24 cellular contexts compared by ENCODE assay signal in the genomic region with DNA sequence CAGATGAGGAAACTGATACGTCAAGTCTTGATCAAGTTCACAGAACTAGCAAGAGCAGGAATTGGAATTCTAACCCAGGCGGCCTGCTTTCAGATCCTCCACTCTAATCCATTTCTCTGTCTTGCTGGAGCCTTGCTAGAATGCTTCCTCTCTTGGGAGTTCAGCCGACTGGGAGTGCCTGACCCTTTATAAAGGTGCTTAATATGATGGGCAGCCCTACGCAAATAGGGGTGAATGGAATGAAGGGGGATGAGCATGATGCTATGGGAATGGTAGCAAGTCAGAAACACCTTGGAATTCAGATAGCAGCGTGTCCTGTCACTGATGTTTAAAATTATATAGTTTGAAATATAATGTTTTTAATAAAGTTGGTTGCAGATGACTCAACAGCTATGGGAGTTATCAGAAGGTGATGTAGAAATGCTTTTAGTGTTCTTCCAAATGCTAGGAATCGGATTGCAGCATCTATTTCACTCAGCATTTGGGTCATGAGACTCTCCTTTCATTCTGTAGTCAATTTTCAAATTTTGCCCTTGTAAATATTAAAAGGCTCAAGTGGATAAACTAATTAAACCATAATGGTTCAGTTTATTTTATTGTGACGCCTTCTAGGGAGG.
DNase-seq lines count a peak whose midpoint lies in the region; TF ChIP-seq lines count a peak whose summit lies in the region.
"Had no signal": no experiment of that assay in that cellular context is flagged by ENCODE, and none has a peak within 500 bp of the region (broad histone marks: within the 10 kb centered on the region; RNA-seq: fewer than 3 reads in every experiment).

No MANE protein-coding gene starts in this region.

- H3K4me3 Mint-ChIP-seq in nephron progenitor cell, result no peak overlapping the region
- H3K4me3 Mint-ChIP-seq: activated naive CD8-positive, alpha-beta T cell treated with anti-CD3 and anti-CD28 coated beads, Interleukin-2, amount 50 U/mL, for 24 hours; H9; stimulated activated effector memory CD8-positive, alpha-beta T cell treated with anti-CD3 and anti-CD28 coated beads, Interleukin-12 subunit alpha, Interleukin-12 subunit beta, amount 100 ng/mL, for 72 hours; T-helper 1 cell treated with Interleukin-12 subunit alpha and Interleukin-12 subunit beta and Interleukin-4 antibody, amounts not matched to agents 30 μg/mL and 1 μg/mL, for 36 hours had no signal

- H3K9me3 ChIP-seq in A673 (ENCODE audit: low read depth, low read length, poor library complexity, severe bottlenecking), result no peaks in the 10 kb centered on the region
- H3K9me3 ChIP-seq: BLaER1 treated with 17β-estradiol and CSF1 and Interleukin-3, amounts not matched to agents 10 nM and 100 nM; colonic mucosa; esophagus squamous epithelium had no signal

- no peak overlapping the region for H3K27ac ChIP-seq in A673 (ENCODE audit: low read depth, low read length, poor library complexity, severe bottlenecking)
- H3K27ac ChIP-seq: BLaER1 treated with 17β-estradiol and CSF1 and Interleukin-3, amounts not matched to agents 10 nM and 100 nM; colonic mucosa; esophagus squamous epithelium had no signal

- H3K4me3 ChIP-seq in choroid plexus epithelial cell (ENCODE audit: low read depth, low read length) (no peak overlapping the region), A673 (ENCODE audit: low read depth, low read length, poor library complexity, severe bottlenecking) (no peak overlapping the region)
- H3K4me3 ChIP-seq: BLaER1 treated with 17β-estradiol and CSF1 and Interleukin-3, amounts not matched to agents 10 nM and 100 nM; colonic mucosa; esophagus squamous epithelium had no signal

- H3K36me3 ChIP-seq in A673 (ENCODE audit: insufficient read depth, low read length, poor library complexity, severe bottlenecking), result no peaks in the 10 kb centered on the region
- H3K36me3 ChIP-seq: colonic mucosa, esophagus squamous epithelium had no signal

- H3K4me1 ChIP-seq in A673 (ENCODE audit: insufficient read depth, low read length, poor library complexity, severe bottlenecking), result peaks cover 7% of the 10 kb centered on the region
- H3K4me1 ChIP-seq: colonic mucosa had no signal

- H3K27ac Mint-ChIP-seq in nephron progenitor cell, result peak overlapping the region; percentile 51
- H3K27ac Mint-ChIP-seq: activated naive CD8-positive, alpha-beta T cell treated with anti-CD3 and anti-CD28 coated beads, Interleukin-2, amount 50 U/mL, for 24 hours; stimulated activated effector memory CD8-positive, alpha-beta T cell treated with anti-CD3 and anti-CD28 coated beads, Interleukin-12 subunit alpha, Interleukin-12 subunit beta, amount 100 ng/mL, for 72 hours; T-helper 1 cell treated with Interleukin-12 subunit alpha and Interleukin-12 subunit beta and Interleukin-4 antibody, amounts not matched to agents 30 μg/mL and 1 μg/mL, for 36 hours had no signal

- no peaks in the 10 kb centered on the region for H3K27me3 ChIP-seq in A673 (replicated peaks; ENCODE audit: insufficient read depth, low read depth, low read length, poor library complexity)
- H3K27me3 ChIP-seq: BLaER1 treated with 17β-estradiol and CSF1 and Interleukin-3, amounts not matched to agents 10 nM and 100 nM; colonic mucosa; esophagus squamous epithelium had no signal

- peaks cover 43% of the 10 kb centered on the region for H3K36me3 Mint-ChIP-seq in nephron progenitor cell (ENCODE audit: low read depth)
- H3K36me3 Mint-ChIP-seq: stimulated activated effector memory CD8-positive, alpha-beta T cell treated with anti-CD3 and anti-CD28 coated beads, Interleukin-12 subunit alpha, Interleukin-12 subunit beta, amount 100 ng/mL, for 72 hours had no signal

- H3K27me3 Mint-ChIP-seq in nephron progenitor cell (ENCODE audit: low read depth, poor library complexity), result no peaks in the 10 kb centered on the region
- H3K27me3 Mint-ChIP-seq: activated naive CD8-positive, alpha-beta T cell treated with anti-CD3 and anti-CD28 coated beads, Interleukin-2, amount 50 U/mL, for 24 hours had no signal

- intact Hi-C loops in A673 (cut with micrococcal nuclease; ENCODE audit: unreplicated experiment), result no loop called here

- DNase-seq in CD1c-positive myeloid dendritic cell (ENCODE audit: extremely low spot score) (peak; percentile 41), NCI-H69 (lab: John Stamatoyannopoulos, UW) (peak; percentile 64), choroid plexus epithelial cell (ENCODE audit: low read depth) (peak; percentile 67), nephron progenitor cell (no peak), A673 (ENCODE audit: low spot score) (no peak), OCI-M1 (lab: John Stamatoyannopoulos, UW) (no peak), HuH-7 (ENCODE audit: low spot score) (no peak), NCI-H510A (lab: John Stamatoyannopoulos, UW) (no peak)
- DNase-seq: activated CD4-positive, alpha-beta T cell treated with anti-CD3 and anti-CD28 coated beads for 1 hour; activated gamma-delta T cell; activated naive CD8-positive, alpha-beta T cell treated with anti-CD3 and anti-CD28 coated beads, Interleukin-2, amount 50 U/mL, for 24 hours; colonic mucosa; esophagus squamous epithelium; H9; left cardiac atrium; mesenchymal stem cell; NCI-H1092; NCI-H187 treated with DMSO at 0.1 percent for 48 hours; NCI-H446; small intestine; stimulated activated CD4-positive, alpha-beta T cell treated with anti-CD3 and anti-CD28 coated beads, Interleukin-2, amount 100 ng/mL, for 24 hours had no signal

- peaks cover 6% of the 10 kb centered on the region for H3K9me3 Mint-ChIP-seq in nephron progenitor cell
- H3K9me3 Mint-ChIP-seq: stimulated activated effector memory CD8-positive, alpha-beta T cell treated with anti-CD3 and anti-CD28 coated beads, Interleukin-12 subunit alpha, Interleukin-12 subunit beta, amount 100 ng/mL, for 72 hours; T-helper 1 cell treated with Interleukin-12 subunit alpha and Interleukin-12 subunit beta and Interleukin-4 antibody, amounts not matched to agents 30 μg/mL and 1 μg/mL, for 36 hours had no signal

- POLR2A ChIA-PET in A673 (lab: Charles Lee; ENCODE audit: low non-redundant PET), result no interaction called here

- H3K4me1 Mint-ChIP-seq in nephron progenitor cell, result peaks cover 25% of the 10 kb centered on the region

- CTCF ChIA-PET in A673 (lab: Charles Lee), result no interaction called here

- TF ChIP-seq CTCF in choroid plexus epithelial cell (conservative IDR thresholded peaks at IDR 0.05; ENCODE audit: low read depth, low read length), result no peak
- no peak for TF ChIP-seq CTCF in nephron progenitor cell (IDR thresholded peaks at IDR 0.05)
- no peak for TF ChIP-seq CTCF in A673 (conservative IDR thresholded peaks at IDR 0.05; ENCODE audit: low read depth, low read length)

- BruUV-seq in A673 (replicated peaks; lab: Mats Ljungman, UMichigan), result no TSS peak

Comparison
In these comparisons a context has a peak if more than half of its experiments do, and no peak if none do; other contexts are left out.
1. DNase-seq: peak in CD1c-positive myeloid dendritic cell (single experiment), NCI-H69 (single experiment) and choroid plexus epithelial cell (single experiment); none in nephron progenitor cell (single experiment), A673 (single experiment), OCI-M1 (single experiment), HuH-7 (single experiment) and NCI-H510A (single experiment).